In the genomic region with DNA sequence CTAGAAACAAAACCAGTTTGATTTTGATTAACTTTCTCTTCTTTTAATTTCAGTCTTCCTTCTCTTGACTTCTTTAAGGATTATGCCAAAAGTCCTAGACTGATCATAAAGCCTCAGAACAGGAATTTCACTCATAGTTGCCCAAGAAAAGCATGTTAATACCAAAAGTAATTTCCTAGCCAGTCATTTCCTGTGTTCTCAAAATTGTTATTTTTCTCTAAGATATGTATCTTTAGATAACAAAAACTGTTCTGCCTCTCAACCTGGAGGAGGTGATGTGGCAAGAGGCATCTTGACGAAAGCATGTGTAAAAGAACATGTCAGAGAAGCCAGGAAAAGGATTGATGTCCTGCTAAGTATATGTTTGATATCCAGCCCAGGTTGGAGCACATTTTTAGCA, we compare ENCODE assay signal across 14 cellular contexts.
DNase-seq lines count a peak whose midpoint lies in the region; ATAC-seq and TF ChIP-seq lines count a peak whose summit lies in the region.
"Had no signal": no experiment of that assay in that cellular context is flagged by ENCODE, and none has a peak within 500 bp of the region (broad histone marks: within the 10 kb centered on the region; RNA-seq: fewer than 3 reads in every experiment).

No MANE protein-coding gene starts in this region.

- no peaks in the 10 kb centered on the region for H3K9me2 ChIP-seq in SK-N-SH

- CTCF ChIA-PET in HEK293 (lab: Yijun Ruan, JAX) = no interaction called here
- CTCF ChIA-PET in SK-N-SH (lab: Yijun Ruan, JAX) = interaction anchor here (2.9 kb wide), 1 partner anchor 239 kb away, joined by 9 read pairs; no protein-coding TSS in a partner anchor

- H3K27ac ChIP-seq in HEK293 (ENCODE audit: extremely low read depth, low read depth, low read length) (no peak overlapping the region), SK-N-SH (ENCODE audit: low read depth in 2 of 2, low read length in 1 of 2) (peak overlapping the region; percentile 94 to 98), epithelial cell of prostate (peak overlapping the region; percentile 75), smooth muscle cell (ENCODE audit: low read depth) (peak overlapping the region; percentile 84)
- H3K27ac ChIP-seq: right lobe of liver had no signal

- H3F3A ChIP-seq in SK-N-SH (replicated peaks; ENCODE audit: insufficient read depth) (peaks cover 81% of the 10 kb centered on the region), smooth muscle cell (ENCODE audit: low read depth) (peaks cover 39% of the 10 kb centered on the region)

- no peaks in the 10 kb centered on the region for H3K9me3 ChIP-seq in HEK293 (ENCODE audit: control insufficient read depth, insufficient read depth, low read depth, low read length)
- H3K9me3 ChIP-seq in SK-N-SH = no peaks in the 10 kb centered on the region
- no peaks in the 10 kb centered on the region for H3K9me3 ChIP-seq in smooth muscle cell (replicated peaks; ENCODE audit: low read depth)
- H3K9me3 ChIP-seq: right lobe of liver had no signal

- no peak overlapping the region for H3K4me3 ChIP-seq in HEK293 (ENCODE audit: low read depth, low read length)
- 0 out of 4 replicates have a peak overlapping the region, but pooled peaks of 1 of the 2 experiments have one; percentile 1 for H3K4me3 ChIP-seq in SK-N-SH (ENCODE audit: low read depth in 2 of 2, low read length in 1 of 2)
- no peak overlapping the region for H3K4me3 ChIP-seq in smooth muscle cell
- H3K4me3 ChIP-seq: right lobe of liver had no signal

- no peak for TF ChIP-seq RAD21 in SK-N-SH (IDR thresholded peaks at IDR 0.05; ENCODE audit: low read length)

- H3K4me1 ChIP-seq in HEK293 (ENCODE audit: control insufficient read depth, insufficient read depth, low read length) (peaks cover 10% of the 10 kb centered on the region), SK-N-SH (ENCODE audit: control insufficient read depth in 1 of 2, insufficient read depth in 2 of 2, low read depth in 1 of 2, low read length in 1 of 2) (peaks cover 51 to 87% of the 10 kb centered on the region in 2 experiments), smooth muscle cell (ENCODE audit: low read depth) (peaks cover 90% of the 10 kb centered on the region)
- H3K4me1 ChIP-seq: right lobe of liver had no signal

- H2AFZ ChIP-seq in SK-N-SH (ENCODE audit: low read depth) (no peak overlapping the region), smooth muscle cell (ENCODE audit: low read depth) (no peak overlapping the region)

- H3K9ac ChIP-seq in SK-N-SH (peak overlapping the region; percentile 82), smooth muscle cell (ENCODE audit: low read depth) (no peak overlapping the region)

- H3K36me3 ChIP-seq in HEK293 (ENCODE audit: control insufficient read depth in 2 of 2, insufficient read depth in 1 of 2, low read length in 2 of 2) (no peaks in the 10 kb centered on the region), SK-N-SH (replicated peaks in 1 of 2; ENCODE audit: control insufficient read depth in 1 of 2, insufficient read depth in 2 of 2, low read length in 1 of 2) (peaks cover 0 to 42% of the 10 kb centered on the region in 2 experiments), smooth muscle cell (ENCODE audit: low read depth) (no peaks in the 10 kb centered on the region)
- H3K36me3 ChIP-seq: right lobe of liver had no signal

- POLR2A ChIA-PET in HEK293 (lab: Yijun Ruan, JAX) = no interaction called here
- POLR2A ChIA-PET in SK-N-SH (lab: Yijun Ruan, JAX) = no interaction called here

- DNase-seq in SK-N-SH (no peak), epithelial cell of prostate (ENCODE audit: low read depth, low spot score) (no peak), smooth muscle cell (lab: John Stamatoyannopoulos, UW; ENCODE audit: unreplicated experiment) (no peak), NCI-H2196 treated with DMSO at 0.1 percent for 48 hours (lab: John Stamatoyannopoulos, UW; ENCODE audit: unreplicated experiment) (no peak)
- DNase-seq: activated CD4-positive, alpha-beta T cell treated with anti-CD3 and anti-CD28 coated beads for 48 hours; foreskin melanocyte; kidney; NCI-H345; OCI-M1; right lobe of liver; T-helper 17 cell had no signal

- H3K79me2 ChIP-seq in SK-N-SH (ENCODE audit: insufficient read depth) (peaks cover 96% of the 10 kb centered on the region), smooth muscle cell (ENCODE audit: low read depth) (peaks cover 86% of the 10 kb centered on the region)

- no peaks in the 10 kb centered on the region for H3K27me3 ChIP-seq in SK-N-SH (ENCODE audit: insufficient read depth)
- no peaks in the 10 kb centered on the region for H3K27me3 ChIP-seq in smooth muscle cell (ENCODE audit: low read depth)
- H3K27me3 ChIP-seq: right lobe of liver had no signal

- peak in 1 of 2 experiments; percentile 87; a peak in 2 of 4 replicates for TF ChIP-seq EP300 in SK-N-SH (IDR thresholded peaks at IDR 0.05; ENCODE audit: borderline replicate concordance in 1 of 2, low read depth in 1 of 2, low read length in 1 of 2)

- peak overlapping the region; percentile 68 for H3K4me2 ChIP-seq in SK-N-SH
- H3K4me2 ChIP-seq in smooth muscle cell = peak overlapping the region; percentile 69

- H4K20me1 ChIP-seq in SK-N-SH (ENCODE audit: insufficient read depth) (no peaks in the 10 kb centered on the region), smooth muscle cell (ENCODE audit: low read depth) (peaks cover 33% of the 10 kb centered on the region)

- ATAC-seq in HG03442 (IDR thresholded peaks at IDR 0.05; ENCODE audit: unreplicated experiment) (no peak), GM18519 (IDR thresholded peaks at IDR 0.05; ENCODE audit: low FRiP score, unreplicated experiment) (no peak)
- ATAC-seq: right lobe of liver, T-helper 17 cell had no signal

- 20% methylated on average over 1 of the region's 1 CpG for WGBS in SK-N-SH (ENCODE audit: low lambda C conversion rate)
- WGBS in smooth muscle cell (ENCODE audit: low lambda C conversion rate) = 26% methylated on average over 1 of the region's 1 CpG

- no peak for TF ChIP-seq CTCF in HEK293 (tag by site-specific recombination; IDR thresholded peaks at IDR 0.05)
- TF ChIP-seq CTCF in SK-N-SH (IDR thresholded peaks at IDR 0.05) = 0 out of 2 replicates have a peak, but pooled peaks have one; percentile 15
- no peak for TF ChIP-seq CTCF in smooth muscle cell (IDR thresholded peaks at IDR 0.05; ENCODE audit: borderline replicate concordance, insufficient read depth, poor library complexity, severe bottlenecking)

TF ChIP-seq in HEK293, 187 proteins besides CTCF, POLR2A, EP300 and RAD21:
- TF ChIP-seq, protein P1, sequence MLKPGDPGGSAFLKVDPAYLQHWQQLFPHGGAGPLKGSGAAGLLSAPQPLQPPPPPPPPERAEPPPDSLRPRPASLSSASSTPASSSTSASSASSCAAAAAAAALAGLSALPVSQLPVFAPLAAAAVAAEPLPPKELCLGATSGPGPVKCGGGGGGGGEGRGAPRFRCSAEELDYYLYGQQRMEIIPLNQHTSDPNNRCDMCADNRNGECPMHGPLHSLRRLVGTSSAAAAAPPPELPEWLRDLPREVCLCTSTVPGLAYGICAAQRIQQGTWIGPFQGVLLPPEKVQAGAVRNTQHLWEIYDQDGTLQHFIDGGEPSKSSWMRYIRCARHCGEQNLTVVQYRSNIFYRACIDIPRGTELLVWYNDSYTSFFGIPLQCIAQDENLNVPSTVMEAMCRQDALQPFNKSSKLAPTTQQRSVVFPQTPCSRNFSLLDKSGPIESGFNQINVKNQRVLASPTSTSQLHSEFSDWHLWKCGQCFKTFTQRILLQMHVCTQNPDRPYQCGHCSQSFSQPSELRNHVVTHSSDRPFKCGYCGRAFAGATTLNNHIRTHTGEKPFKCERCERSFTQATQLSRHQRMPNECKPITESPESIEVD (tag by site-specific recombination; IDR thresholded peaks at IDR 0.05) = peak; percentile 28; the same call in 1 of the 2 replicates
- no peak for TF ChIP-seq HOXA7 (CRISPR knock-in tag; IDR thresholded peaks at IDR 0.05; ENCODE audit: borderline replicate concordance)

TF ChIP-seq in SK-N-SH, 30 proteins besides CTCF, POLR2A, EP300 and RAD21 (continues in another document):
- TF ChIP-seq RCOR1 (IDR thresholded peaks at IDR 0.05; ENCODE audit: low read length) = no peak
- peak; percentile 35; the same call in 1 of the 2 replicates for TF ChIP-seq MEF2A (IDR thresholded peaks at IDR 0.05; ENCODE audit: borderline replicate concordance, low read depth)
- TF ChIP-seq YY1 (IDR thresholded peaks at IDR 0.05; ENCODE audit: low read depth) = no peak; the same call in 1 of the 2 replicates
- TF ChIP-seq GATA2 (CRISPR knock-in tag; IDR thresholded peaks at IDR 0.05) = no peak
- 0 out of 2 replicates have a peak, but pooled peaks have one; percentile 17 for TF ChIP-seq POLR2AphosphoS5 (IDR thresholded peaks at IDR 0.05; ENCODE audit: low read depth, low read length)
- no peak for TF ChIP-seq SIN3A (IDR thresholded peaks at IDR 0.05; ENCODE audit: borderline replicate concordance, low read depth, low read length)
- TF ChIP-seq GABPA (IDR thresholded peaks at IDR 0.05; ENCODE audit: low read depth) = no peak
- peak; percentile 73 for TF ChIP-seq JUND (IDR thresholded peaks at IDR 0.05)
- TF ChIP-seq, protein P2, sequence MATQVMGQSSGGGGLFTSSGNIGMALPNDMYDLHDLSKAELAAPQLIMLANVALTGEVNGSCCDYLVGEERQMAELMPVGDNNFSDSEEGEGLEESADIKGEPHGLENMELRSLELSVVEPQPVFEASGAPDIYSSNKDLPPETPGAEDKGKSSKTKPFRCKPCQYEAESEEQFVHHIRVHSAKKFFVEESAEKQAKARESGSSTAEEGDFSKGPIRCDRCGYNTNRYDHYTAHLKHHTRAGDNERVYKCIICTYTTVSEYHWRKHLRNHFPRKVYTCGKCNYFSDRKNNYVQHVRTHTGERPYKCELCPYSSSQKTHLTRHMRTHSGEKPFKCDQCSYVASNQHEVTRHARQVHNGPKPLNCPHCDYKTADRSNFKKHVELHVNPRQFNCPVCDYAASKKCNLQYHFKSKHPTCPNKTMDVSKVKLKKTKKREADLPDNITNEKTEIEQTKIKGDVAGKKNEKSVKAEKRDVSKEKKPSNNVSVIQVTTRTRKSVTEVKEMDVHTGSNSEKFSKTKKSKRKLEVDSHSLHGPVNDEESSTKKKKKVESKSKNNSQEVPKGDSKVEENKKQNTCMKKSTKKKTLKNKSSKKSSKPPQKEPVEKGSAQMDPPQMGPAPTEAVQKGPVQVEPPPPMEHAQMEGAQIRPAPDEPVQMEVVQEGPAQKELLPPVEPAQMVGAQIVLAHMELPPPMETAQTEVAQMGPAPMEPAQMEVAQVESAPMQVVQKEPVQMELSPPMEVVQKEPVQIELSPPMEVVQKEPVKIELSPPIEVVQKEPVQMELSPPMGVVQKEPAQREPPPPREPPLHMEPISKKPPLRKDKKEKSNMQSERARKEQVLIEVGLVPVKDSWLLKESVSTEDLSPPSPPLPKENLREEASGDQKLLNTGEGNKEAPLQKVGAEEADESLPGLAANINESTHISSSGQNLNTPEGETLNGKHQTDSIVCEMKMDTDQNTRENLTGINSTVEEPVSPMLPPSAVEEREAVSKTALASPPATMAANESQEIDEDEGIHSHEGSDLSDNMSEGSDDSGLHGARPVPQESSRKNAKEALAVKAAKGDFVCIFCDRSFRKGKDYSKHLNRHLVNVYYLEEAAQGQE (IDR thresholded peaks at IDR 0.05; ENCODE audit: low read depth, low read length) = no peak
- peak; percentile 79 for TF ChIP-seq FOXM1 (IDR thresholded peaks at IDR 0.05; ENCODE audit: low read depth)
- no peak for TF ChIP-seq CHD2 (IDR thresholded peaks at IDR 0.05; ENCODE audit: low read length, partially characterized antibody)

Comparison
In these comparisons a context has a peak if more than half of its experiments do, and no peak if none do; other contexts are left out.
1. Of the 4 proteins assayed by ChIP-seq in both HEK293 and SK-N-SH: peak only in HEK293: none; only in SK-N-SH: CTCF and PBX3; in both: none; in neither: 2.